In the genomic region with DNA sequence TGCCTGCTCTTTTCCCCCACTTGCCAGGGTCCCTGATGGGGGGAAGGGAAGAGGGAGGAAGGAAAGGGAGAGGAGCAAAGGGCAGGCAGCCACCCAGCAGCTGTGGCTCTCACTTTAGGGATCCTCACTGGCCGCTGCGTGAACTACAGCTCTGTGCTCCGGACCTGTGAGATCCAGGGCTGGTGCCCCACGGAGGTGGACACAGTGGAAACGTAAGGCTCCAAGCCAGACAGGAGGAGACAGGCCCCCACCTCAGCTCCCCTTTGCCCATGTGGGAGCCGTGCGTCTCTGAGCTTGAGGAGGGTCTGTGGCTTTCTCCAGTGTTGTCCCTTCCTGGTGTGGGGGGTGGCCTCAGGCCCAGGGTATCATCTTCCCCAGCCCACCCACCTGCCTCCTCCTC, we compare ENCODE assay signal across 1 cellular context.
TF ChIP-seq lines count a peak whose summit lies in the region.

No MANE protein-coding gene starts in this region.

TF ChIP-seq in HepG2, 621 proteins besides CTCF, POLR2A, EP300 and RAD21:
- TF ChIP-seq PHF8 (CRISPR knock-in tag; IDR thresholded peaks at IDR 0.05): no peak
- TF ChIP-seq BHLHE40 (IDR thresholded peaks at IDR 0.05; ENCODE audit: low read length): no peak
- no peak for TF ChIP-seq MED13 (CRISPR knock-in tag; IDR thresholded peaks at IDR 0.05)
- TF ChIP-seq ZNF484 (CRISPR knock-in tag; IDR thresholded peaks at IDR 0.05; ENCODE audit: borderline replicate concordance, low read depth): no peak
- 0 out of 2 replicates have a peak, but pooled peaks have one; percentile 31 for TF ChIP-seq PCBP1 (IDR thresholded peaks at IDR 0.05; ENCODE audit: borderline replicate concordance, low read depth, low read length)
- TF ChIP-seq, protein P1, sequence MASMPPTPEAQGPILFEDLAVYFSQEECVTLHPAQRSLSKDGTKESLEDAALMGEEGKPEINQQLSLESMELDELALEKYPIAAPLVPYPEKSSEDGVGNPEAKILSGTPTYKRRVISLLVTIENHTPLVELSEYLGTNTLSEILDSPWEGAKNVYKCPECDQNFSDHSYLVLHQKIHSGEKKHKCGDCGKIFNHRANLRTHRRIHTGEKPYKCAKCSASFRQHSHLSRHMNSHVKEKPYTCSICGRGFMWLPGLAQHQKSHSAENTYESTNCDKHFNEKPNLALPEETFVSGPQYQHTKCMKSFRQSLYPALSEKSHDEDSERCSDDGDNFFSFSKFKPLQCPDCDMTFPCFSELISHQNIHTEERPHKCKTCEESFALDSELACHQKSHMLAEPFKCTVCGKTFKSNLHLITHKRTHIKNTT (CRISPR knock-in tag; IDR thresholded peaks at IDR 0.05): no peak
